Comparison of ENCODE assay signal across 1 cellular context in genomic region chr2:152037711-152038110, GRCh38.
TF ChIP-seq lines count a peak whose summit lies in the region.

No MANE protein-coding gene starts in this region.

TF ChIP-seq in GM12878, 131 proteins besides CTCF, POLR2A, EP300 and RAD21 (continued from another document):
- TF ChIP-seq CEBPZ (IDR thresholded peaks at IDR 0.05; ENCODE audit: low read depth, low read length) (no peak), FOS (IDR thresholded peaks at IDR 0.05; ENCODE audit: borderline replicate concordance, extremely low read depth, insufficient read length) (no peak), NFIC (IDR thresholded peaks at IDR 0.05; ENCODE audit: low read depth, low read length) (no peak), SRF (IDR thresholded peaks at IDR 0.05; ENCODE audit: low read depth in 2 of 2, low read length in 2 of 2) (no peak), BCL11A (IDR thresholded peaks at IDR 0.05; ENCODE audit: low read depth, low read length) (no peak), DPF2 (IDR thresholded peaks at IDR 0.05) (no peak), ZNF207 (IDR thresholded peaks at IDR 0.05; ENCODE audit: borderline replicate concordance) (no peak), MYC (IDR thresholded peaks at IDR 0.05; ENCODE audit: insufficient read depth, insufficient read length, insufficient replicate concordance, low read length, severe bottlenecking) (no peak), ZBTB33 (IDR thresholded peaks at IDR 0.05) (no peak), CEBPB (IDR thresholded peaks at IDR 0.05; ENCODE audit: borderline replicate concordance in 1 of 2, low read depth in 2 of 2, low read length in 2 of 2) (no peak), FOXK2 (IDR thresholded peaks at IDR 0.05) (no peak), CREM (IDR thresholded peaks at IDR 0.05; ENCODE audit: low read depth) (no peak), ZNF274 (IDR thresholded peaks at IDR 0.05; ENCODE audit: insufficient read depth, insufficient read length) (no peak)
